Comparison of ENCODE assay signal across 20 cellular contexts in the genomic region with DNA sequence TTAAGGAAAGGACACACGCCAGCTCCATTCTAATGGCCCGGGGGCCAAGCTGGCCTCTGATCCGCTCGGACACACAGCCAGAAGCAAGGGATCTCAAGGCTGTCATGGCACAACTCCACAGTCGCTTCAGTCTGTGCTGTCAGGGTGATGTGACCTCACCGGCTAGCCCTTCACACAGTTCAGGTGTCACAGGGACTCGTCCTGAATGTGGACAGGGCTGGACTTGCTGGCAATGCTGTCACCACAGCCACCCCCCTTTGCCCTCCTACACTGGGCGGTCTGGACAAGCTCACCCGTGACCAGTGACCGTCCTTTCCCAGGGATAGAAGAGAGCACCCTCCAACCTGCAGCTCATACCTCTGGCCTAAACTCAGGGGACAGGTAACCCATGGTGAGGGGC. TPM values are rescaled to one million over a fixed set of nuclear protein-coding genes. Genes with fewer than 3 reads are reported as not detected.
DNase-seq lines count a peak whose midpoint lies in the region; ATAC-seq, FAIRE-seq and TF ChIP-seq lines count a peak whose summit lies in the region.
"Had no signal": no experiment of that assay in that cellular context is flagged by ENCODE, and none has a peak within 500 bp of the region (broad histone marks: within the 10 kb centered on the region; RNA-seq: fewer than 3 reads in every experiment).

No MANE protein-coding gene starts in this region.

- no peaks in the 10 kb centered on the region for H3K79me1 ChIP-seq in H1 (ENCODE audit: low read depth, low read length)

- no peak overlapping the region for H3K18ac ChIP-seq in H1 (ENCODE audit: extremely low read depth, low read length)

- no peaks in the 10 kb centered on the region for H3K9me3 ChIP-seq in H1 (ENCODE audit: insufficient read depth in 2 of 2, low read depth in 1 of 2, low read length in 1 of 2)
- H3K9me3 ChIP-seq: Caco-2 had no signal

- no peak overlapping the region for H3K4me2 ChIP-seq in H1 (ENCODE audit: insufficient read depth in 1 of 2, low read depth in 2 of 2, low read length in 2 of 2)
- H3K4me2 ChIP-seq: GM23338 had no signal

- ATAC-seq in stimulated activated naive CD8-positive, alpha-beta T cell treated with anti-CD3 and anti-CD28 coated beads, Interleukin-15, Interleukin-2, amounts not matched to agents 100 U/mL and 50 U/mL, for 24 hours: no peak
- ATAC-seq: GM23338, HCT116 had no signal

- H4K20me1 ChIP-seq in H1 (replicated peaks in 1 of 2; ENCODE audit: control insufficient read depth in 1 of 2, insufficient read depth in 2 of 2, low read length in 2 of 2): peaks cover 2 to 24% of the 10 kb centered on the region in 2 experiments

- no peak overlapping the region for H2BK20ac ChIP-seq in H1 (ENCODE audit: low read length)

- H3K27ac ChIP-seq in H1 (ENCODE audit: low read depth, low read length): no peak overlapping the region
- peak overlapping the region; percentile 6 for H3K27ac ChIP-seq in temporal lobe (ENCODE audit: low read depth, low read length)
- H3K27ac ChIP-seq: C4-2B, HL-60 had no signal

- 91% methylated on average over 10 of the region's 10 CpGs; no CpG with 5 or more reads in 1 of the 2 experiments for WGBS in H1 (ENCODE audit: extremely low coverage in 1 of 2, insufficient coverage in 1 of 2, insufficient read length in 1 of 2, insufficient replicate concordance in 2 of 2, low coverage in 1 of 2, low lambda C conversion rate in 2 of 2, missing lambda C conversion rate in 1 of 2), 2 experiments

- FAIRE-seq in H1 (lab: Jason Lieb, UNC): no peak
- FAIRE-seq: A204.1, D721Med, G401.6, GM12891, GM19239 had no signal

- no peak for TF ChIP-seq EP300 in H1 (IDR thresholded peaks at IDR 0.05; ENCODE audit: borderline replicate concordance in 1 of 2, low read depth in 2 of 2, low read length in 2 of 2)

- no peak overlapping the region for H3K23ac ChIP-seq in H1 (ENCODE audit: insufficient read length)

- H3K4me3 ChIP-seq in H1 (ENCODE audit: extremely low read depth in 1 of 4, insufficient read depth in 2 of 4, low read depth in 3 of 4, low read length in 4 of 4): no peak overlapping the region
- H3K4me3 ChIP-seq: GM23338 had no signal

- no peak overlapping the region for H3K14ac ChIP-seq in H1 (ENCODE audit: insufficient read length)

- no peak overlapping the region for H3K4ac ChIP-seq in H1 (replicated peaks; ENCODE audit: insufficient read length, low read depth, low read length)

- H4K8ac ChIP-seq in H1 (ENCODE audit: extremely low read depth, insufficient read depth, low read length): no peak overlapping the region

- no peak overlapping the region for H2AK5ac ChIP-seq in H1 (ENCODE audit: low read depth, low read length)

- TF ChIP-seq CTCF in GM20000 (IDR thresholded peaks at IDR 0.05; ENCODE audit: extremely low read depth, missing control alignments): no peak
- TF ChIP-seq CTCF in H1 (IDR thresholded peaks at IDR 0.05; ENCODE audit: control extremely low read depth in 1 of 3, insufficient read depth in 1 of 3, low read depth in 1 of 3, low read length in 3 of 3): no peak

- H3K79me2 ChIP-seq in H1 (ENCODE audit: control insufficient read depth in 1 of 2, insufficient read depth in 2 of 2, low read length in 2 of 2): no peaks in the 10 kb centered on the region

- no peak overlapping the region for H4K91ac ChIP-seq in H1 (replicated peaks; ENCODE audit: insufficient read length, low read length)

- no peak overlapping the region for H3K9ac ChIP-seq in H1 (replicated peaks in 1 of 4; ENCODE audit: extremely low read depth in 1 of 4, low read depth in 3 of 4, low read length in 3 of 4)

- no peak overlapping the region for H2BK12ac ChIP-seq in H1 (ENCODE audit: low read depth, low read length)

- TF ChIP-seq RAD21 in H1 (IDR thresholded peaks at IDR 0.05 in 1 of 2, conservative IDR thresholded peaks at IDR 0.05 in 1 of 2; ENCODE audit: low read depth in 2 of 2, low read length in 2 of 2): no peak

- H2BK5ac ChIP-seq in H1 (ENCODE audit: low read depth, low read length): peak overlapping the region; percentile 39; the same call in 1 of the 2 replicates

- no peak overlapping the region for H2BK120ac ChIP-seq in H1 (replicated peaks; ENCODE audit: low read depth, low read length)

- no peak for TF ChIP-seq POLR2A in H1 (IDR thresholded peaks at IDR 0.05; ENCODE audit: control extremely low read depth in 1 of 2, low read depth in 2 of 2, low read length in 2 of 2)

- no peaks in the 10 kb centered on the region for H3K4me1 ChIP-seq in H1 (replicated peaks in 1 of 4; ENCODE audit: control insufficient read depth in 3 of 4, insufficient read depth in 4 of 4, low read length in 3 of 4)
- H3K4me1 ChIP-seq: Caco-2 had no signal

- CTCF ChIA-PET in H1 (lab: Charles Lee; ENCODE audit: partially characterized antibody): interaction anchor here (0.8 to 2.8 kb wide), 6 partner anchors 8 to 121 kb away, joined by 3 to 12 read pairs (median 4); no protein-coding TSS in a partner anchor
- CTCF ChIA-PET in HEK293T (lab: Yijun Ruan, JAX): no interaction called here

- peaks cover 21 to 58% (median 46%) of the 10 kb centered on the region in 4 experiments for H3K36me3 ChIP-seq in H1 (ENCODE audit: control insufficient read depth in 2 of 4, insufficient read depth in 4 of 4, low read length in 3 of 4)

- H3K56ac ChIP-seq in H1 (replicated peaks; ENCODE audit: insufficient read length, low read depth, low read length): no peak overlapping the region

- no peak overlapping the region for H2AFZ ChIP-seq in H1 (ENCODE audit: low read length)
- H2AFZ ChIP-seq: GM23338 had no signal

- H2BK15ac ChIP-seq in H1 (ENCODE audit: low read length): no peak overlapping the region

- peak; percentile 5 for DNase-seq in AG08396 (ENCODE audit: low spot score)
- DNase-seq in GM20000 (ENCODE audit: low spot score): peak; percentile 13
- DNase-seq in H1 (ENCODE audit: low read depth in 1 of 2, low spot score in 2 of 2): no peak
- DNase-seq in stimulated activated naive CD8-positive, alpha-beta T cell treated with anti-CD3 and anti-CD28 coated beads, Interleukin-15, Interleukin-2, amounts not matched to agents 100 U/mL and 50 U/mL, for 24 hours: no peak
- no peak for DNase-seq in HEK293T (ENCODE audit: extremely low spot score)
- DNase-seq: ACHN; AML-193; Caco-2; CD4-positive, alpha-beta T cell; H7 had no signal

- no peak overlapping the region for H4K5ac ChIP-seq in H1 (ENCODE audit: insufficient read length, low read depth, low read length)

- H3K23me2 ChIP-seq in H1 (ENCODE audit: low read depth, low read length): no peaks in the 10 kb centered on the region

- H3K27me3 ChIP-seq in H1 (replicated peaks in 1 of 4; ENCODE audit: control insufficient read depth in 3 of 4, extremely low read depth in 1 of 4, insufficient read depth in 3 of 4, low read length in 3 of 4): no peaks in the 10 kb centered on the region

- POLR2A ChIA-PET in H1 (lab: Charles Lee; ENCODE audit: partially characterized antibody) (interaction anchor here (0.9 to 3.0 kb wide), 4 partner anchors 10 to 31 kb away, joined by 3 to 11 read pairs (median 5); a partner anchor contains a TSS), HEK293T (lab: Yijun Ruan, JAX) (interaction anchor here (1.1 kb wide), 1 partner anchor 15 kb away, joined by 4 read pairs; a partner anchor contains a TSS)

TF ChIP-seq in HEK293T, 16 proteins besides CTCF, POLR2A, EP300 and RAD21 (continues in another document):
- TF ChIP-seq ZNF384 (IDR thresholded peaks at IDR 0.05) (no peak), HDGF (IDR thresholded peaks at IDR 0.05; ENCODE audit: borderline replicate concordance) (no peak), FOXM1 (IDR thresholded peaks at IDR 0.05; ENCODE audit: borderline replicate concordance) (no peak), CTBP1 (IDR thresholded peaks at IDR 0.05; ENCODE audit: borderline replicate concordance) (no peak)
- TF ChIP-seq, protein P1, sequence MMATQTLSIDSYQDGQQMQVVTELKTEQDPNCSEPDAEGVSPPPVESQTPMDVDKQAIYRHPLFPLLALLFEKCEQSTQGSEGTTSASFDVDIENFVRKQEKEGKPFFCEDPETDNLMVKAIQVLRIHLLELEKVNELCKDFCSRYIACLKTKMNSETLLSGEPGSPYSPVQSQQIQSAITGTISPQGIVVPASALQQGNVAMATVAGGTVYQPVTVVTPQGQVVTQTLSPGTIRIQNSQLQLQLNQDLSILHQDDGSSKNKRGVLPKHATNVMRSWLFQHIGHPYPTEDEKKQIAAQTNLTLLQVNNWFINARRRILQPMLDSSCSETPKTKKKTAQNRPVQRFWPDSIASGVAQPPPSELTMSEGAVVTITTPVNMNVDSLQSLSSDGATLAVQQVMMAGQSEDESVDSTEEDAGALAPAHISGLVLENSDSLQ (IDR thresholded peaks at IDR 0.05): no peak

RNA-seq across cellular contexts. Expression of a gene that starts 15.2 kb away (rescaled TPM):
- total RNA-seq in H1 (2021; fragmentation: NEBNext Ultra II Directional; extraction: Animal tissue kit (Norgen Biotek cat#: 25700)): 65.2 and 70.5 TPM in 2 replicates
- 38.5 and 56.6 TPM in 2 replicates for polyA plus RNA-seq in H1 (2011; rRNA removed)
- polyA plus RNA-seq in H1 (2011; cell fraction: cytosol; rRNA removed): 66.9 TPM
- 143 TPM for polyA plus RNA-seq in H1 (2011; cell fraction: nucleus; rRNA removed)
- 70.0 to 90.1 TPM (median 81.2 TPM) in 4 replicates for polyA plus RNA-seq in H1 (2012, experiment 1 of 2)
- 41.7 TPM for polyA plus RNA-seq in H1 (2012, experiment 2 of 2)
- polyA plus RNA-seq in H1 (2013, experiment 1 of 2): 66.1 TPM
- polyA plus RNA-seq in H1 (2013, experiment 2 of 2): 58.2 TPM
- polyA minus RNA-seq in H1 (2011; rRNA and poly(A)+ RNA removed): 30.0 and 32.8 TPM in 2 replicates
- polyA minus RNA-seq in H1 (2011; cell fraction: cytosol; rRNA and poly(A)+ RNA removed): 30.8 TPM
- 44.9 TPM for polyA minus RNA-seq in H1 (2011; cell fraction: nucleus; rRNA and poly(A)+ RNA removed)
- total RNA-seq in temporal lobe: 17.5 TPM

RNA-seq across cellular contexts. Expression of a gene that starts 15.6 kb away (rescaled TPM):
- 40.8 TPM in 2 replicates for total RNA-seq in H1 (2021; fragmentation: NEBNext Ultra II Directional; extraction: Animal tissue kit (Norgen Biotek cat#: 25700))
- 32.0 and 43.7 TPM in 2 replicates for polyA plus RNA-seq in H1 (2011; rRNA removed)
- polyA plus RNA-seq in H1 (2011; cell fraction: cytosol; rRNA removed): 32.1 TPM
- polyA plus RNA-seq in H1 (2011; cell fraction: nucleus; rRNA removed): 98.5 TPM
- 23.0 to 31.5 TPM (median 28.2 TPM) in 4 replicates for polyA plus RNA-seq in H1 (2012, experiment 1 of 2)
- polyA plus RNA-seq in H1 (2012, experiment 2 of 2): 16.4 TPM
- 16.2 TPM for polyA plus RNA-seq in H1 (2013, experiment 1 of 2)
- 13.9 TPM for polyA plus RNA-seq in H1 (2013, experiment 2 of 2)
- polyA minus RNA-seq in H1 (2011; rRNA and poly(A)+ RNA removed): 87.6 and 99.4 TPM in 2 replicates
- polyA minus RNA-seq in H1 (2011; cell fraction: cytosol; rRNA and poly(A)+ RNA removed): 42.6 TPM
- polyA minus RNA-seq in H1 (2011; cell fraction: nucleus; rRNA and poly(A)+ RNA removed): 79.4 TPM
- total RNA-seq in temporal lobe: 24.6 TPM

RNA-seq across cellular contexts. Expression of a gene that starts 32.0 kb away (rescaled TPM):
- 5.3 and 6.5 TPM in 2 replicates for total RNA-seq in H1 (2021; fragmentation: NEBNext Ultra II Directional; extraction: Animal tissue kit (Norgen Biotek cat#: 25700))
- polyA plus RNA-seq in H1 (2011; rRNA removed): 10.1 and 12.9 TPM in 2 replicates
- polyA plus RNA-seq in H1 (2011; cell fraction: cytosol; rRNA removed): 7.7 TPM
- polyA plus RNA-seq in H1 (2011; cell fraction: nucleus; rRNA removed): 23.1 TPM
- 2.8 to 9.1 TPM (median 6.3 TPM) in 4 replicates for polyA plus RNA-seq in H1 (2012, experiment 1 of 2)
- 5.6 TPM for polyA plus RNA-seq in H1 (2012, experiment 2 of 2)
- polyA plus RNA-seq in H1 (2013, experiment 1 of 2): 6.5 TPM
- polyA plus RNA-seq in H1 (2013, experiment 2 of 2): 5.9 TPM
- polyA minus RNA-seq in H1 (2011; rRNA and poly(A)+ RNA removed): 3.7 TPM in 2 replicates
- polyA minus RNA-seq in H1 (2011; cell fraction: cytosol; rRNA and poly(A)+ RNA removed): 2.5 TPM
- polyA minus RNA-seq in H1 (2011; cell fraction: nucleus; rRNA and poly(A)+ RNA removed): 3.7 TPM
- 0.25 TPM for total RNA-seq in temporal lobe
- total RNA-seq: CD4-positive, alpha-beta T cell had no signal

Comparison
In these comparisons a context has a peak if more than half of its experiments do, and no peak if none do; other contexts are left out.
1. DNase-seq: peak in AG08396 (single experiment) and GM20000 (single experiment); none in H1 (0 of 2), stimulated activated naive CD8-positive, alpha-beta T cell treated with anti-CD3 and anti-CD28 coated beads, Interleukin-15, Interleukin-2, amounts not matched to agents 100 U/mL and 50 U/mL, for 24 hours (single experiment) and HEK293T (single experiment).